ENCODE assay signal across 25 cellular contexts in genomic region chr1:211713231-211713630, GRCh38.
"Had no signal": no experiment of that assay in that cellular context is flagged by ENCODE, and none has a peak within 500 bp of the region (broad histone marks: within the 10 kb centered on the region; RNA-seq: fewer than 3 reads in every experiment).

No MANE protein-coding gene starts in this region.

- H3K4me1 ChIP-seq: gastroesophageal sphincter, lower lobe of right lung, sigmoid colon, suprapubic skin, thyroid gland had no signal

- H3K27me3 Mint-ChIP-seq: type B pancreatic cell had no signal

- H3K9me3 Mint-ChIP-seq: immature natural killer cell; naive thymus-derived CD4-positive, alpha-beta T cell; nephron progenitor cell had no signal

- DNase-seq: cortex of kidney; dorsolateral prefrontal cortex; effector CD8-positive, alpha-beta T cell; esophagus squamous epithelium; foreskin fibroblast; glutamatergic neuron; immature natural killer cell; kidney; left cardiac atrium; left ventricle myocardium inferior; lower lobe of right lung; mesenchymal stem cell; naive thymus-derived CD4-positive, alpha-beta T cell; nephron progenitor cell; sigmoid colon; stimulated activated CD4-positive, alpha-beta T cell treated with anti-CD3 and anti-CD28 coated beads, Interleukin-2, amount 100 ng/mL, for 24 hours; stimulated activated naive CD4-positive, alpha-beta T cell treated with Interleukin-2 at 50 U/mL for 16 hours; thyroid gland had no signal

- H3K4me3 ChIP-seq: dorsolateral prefrontal cortex, esophagus squamous epithelium, gastroesophageal sphincter, left ventricle myocardium inferior, lower lobe of right lung, sigmoid colon, skin epidermis, suprapubic skin, thyroid gland had no signal

- H3K27ac Mint-ChIP-seq: naive thymus-derived CD4-positive, alpha-beta T cell; nephron progenitor cell; type B pancreatic cell had no signal

- H3K27me3 ChIP-seq: dorsolateral prefrontal cortex, esophagus squamous epithelium, sigmoid colon, suprapubic skin, thyroid gland had no signal

- ATAC-seq: gastroesophageal sphincter; left cardiac atrium; naive thymus-derived CD4-positive, alpha-beta T cell had no signal

- FAIRE-seq: endometrium, kidney, urothelium cell line had no signal

- H3K4me1 Mint-ChIP-seq: immature natural killer cell; naive thymus-derived CD4-positive, alpha-beta T cell had no signal

- H3K27ac ChIP-seq: dorsolateral prefrontal cortex, epithelial cell of prostate, esophagus squamous epithelium, gastroesophageal sphincter, left ventricle myocardium inferior, lower lobe of right lung, sigmoid colon, suprapubic skin, thyroid gland had no signal

- H3K4me3 Mint-ChIP-seq: immature natural killer cell; naive thymus-derived CD4-positive, alpha-beta T cell; nephron progenitor cell; type B pancreatic cell had no signal

- H3K36me3 ChIP-seq: esophagus squamous epithelium, gastroesophageal sphincter, left ventricle myocardium inferior, lower lobe of right lung, sigmoid colon, suprapubic skin, thyroid gland had no signal

- H3K9me3 ChIP-seq: esophagus squamous epithelium, gastroesophageal sphincter, left ventricle myocardium inferior, lower lobe of right lung, sigmoid colon, suprapubic skin, thyroid gland had no signal
